In the genomic region with DNA sequence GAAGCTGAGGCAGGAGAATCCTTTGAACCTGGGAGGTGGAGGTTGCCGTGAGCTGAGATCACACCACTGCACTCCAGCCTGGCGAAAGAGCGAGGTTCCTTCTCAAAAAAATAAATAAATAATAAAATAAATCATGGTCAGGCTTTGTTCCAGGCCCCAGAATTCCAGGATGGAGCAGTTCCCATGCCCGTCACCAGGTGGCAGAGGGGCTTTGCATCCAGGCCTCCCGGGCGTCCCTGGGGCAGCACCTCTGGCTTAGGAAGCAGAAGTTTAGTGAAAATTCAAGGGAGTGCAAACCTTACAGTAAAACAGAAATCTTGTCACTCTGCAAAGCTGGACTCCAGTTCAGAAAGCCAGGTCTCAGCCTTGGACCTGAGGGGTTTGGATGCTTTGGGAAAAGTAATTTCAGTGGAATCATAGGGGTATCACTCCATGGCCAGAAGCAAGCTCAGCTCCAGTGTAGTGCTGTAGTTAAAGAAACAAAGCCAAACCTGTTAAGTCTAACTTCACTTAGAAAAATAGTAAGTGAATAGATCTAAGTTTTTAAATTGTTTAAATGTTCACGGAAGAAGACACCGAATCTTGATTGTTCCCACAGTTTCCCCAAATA, we compare ENCODE assay signal across 8 cellular contexts.
DNase-seq lines count a peak whose midpoint lies in the region; ATAC-seq, FAIRE-seq and TF ChIP-seq lines count a peak whose summit lies in the region.

No MANE protein-coding gene starts in this region.

- H3K4me1 Mint-ChIP-seq in stimulated activated naive B cell treated with anti-CD40 and anti-IgM and Interleukin-4, amounts not matched to agents 10 μg/mL and 1 μg/mL and 100 μg/mL, for 72 hours, result peaks cover 10 to 17% of the 10 kb centered on the region in 2 donors

- peak; percentile 11 for TF ChIP-seq CTCF in D721Med (IDR thresholded peaks at IDR 0.05; ENCODE audit: insufficient read depth, missing control alignments)

- H3K9me3 Mint-ChIP-seq in stimulated activated naive B cell treated with anti-CD40 and anti-IgM and Interleukin-4, amounts not matched to agents 10 μg/mL and 1 μg/mL and 100 μg/mL, for 72 hours, result no peaks in the 10 kb centered on the region

- peaks cover 0 to 5% of the 10 kb centered on the region in 2 donors for H3K36me3 Mint-ChIP-seq in stimulated activated naive B cell treated with anti-CD40 and anti-IgM and Interleukin-4, amounts not matched to agents 10 μg/mL and 1 μg/mL and 100 μg/mL, for 72 hours

- no peak overlapping the region for H3K4me3 Mint-ChIP-seq in stimulated activated naive B cell treated with anti-CD40 and anti-IgM and Interleukin-4, amounts not matched to agents 10 μg/mL and 1 μg/mL and 100 μg/mL, for 72 hours

- ATAC-seq in stimulated activated naive B cell treated with anti-CD40 and anti-IgM and Interleukin-4, amounts not matched to agents 10 μg/mL and 1 μg/mL and 100 μg/mL, for 72 hours (replicated peaks), result no peak
- ATAC-seq in GM21390 (IDR thresholded peaks at IDR 0.05; ENCODE audit: unreplicated experiment) (no peak), HG02798 (IDR thresholded peaks at IDR 0.05; ENCODE audit: poor library complexity, unreplicated experiment) (no peak)

- no peak overlapping the region for H3K27ac Mint-ChIP-seq in stimulated activated naive B cell treated with anti-CD40 and anti-IgM and Interleukin-4, amounts not matched to agents 10 μg/mL and 1 μg/mL and 100 μg/mL, for 72 hours

- H3K27ac ChIP-seq in caudate nucleus (ENCODE audit: low read depth, low read length), result no peak overlapping the region

- no peak for FAIRE-seq in D721Med (lab: Jason Lieb, UNC)

- peaks cover 8 to 12% of the 10 kb centered on the region in 2 donors for H3K27me3 Mint-ChIP-seq in stimulated activated naive B cell treated with anti-CD40 and anti-IgM and Interleukin-4, amounts not matched to agents 10 μg/mL and 1 μg/mL and 100 μg/mL, for 72 hours

- DNase-seq in D721Med (ENCODE audit: insufficient read length, low spot score) (no peak), NCI-H1092 (lab: John Stamatoyannopoulos, UW) (peak; percentile 14), caudate nucleus (lab: John Stamatoyannopoulos, UW) (peak in 35 of 61 donors; percentile 1 to 58 (median 14)), myocyte (ENCODE audit: low read depth) (peak; percentile 41)
- DNase-seq in stimulated activated naive B cell treated with anti-CD40 and anti-IgM and Interleukin-4, amounts not matched to agents 10 μg/mL and 1 μg/mL and 100 μg/mL, for 72 hours, result no peak
- no peak for DNase-seq in effector CD4-positive, alpha-beta T cell

Comparison
In these comparisons a context has a peak if more than half of its experiments do, and no peak if none do; other contexts are left out.
1. DNase-seq: peak in NCI-H1092 (single experiment), caudate nucleus (35 of 61) and myocyte (single experiment); none in D721Med (single experiment), stimulated activated naive B cell treated with anti-CD40 and anti-IgM and Interleukin-4, amounts not matched to agents 10 μg/mL and 1 μg/mL and 100 μg/mL, for 72 hours (single experiment) and effector CD4-positive, alpha-beta T cell (single experiment).